ENCODE assay signal across 19 cellular contexts in the genomic region with DNA sequence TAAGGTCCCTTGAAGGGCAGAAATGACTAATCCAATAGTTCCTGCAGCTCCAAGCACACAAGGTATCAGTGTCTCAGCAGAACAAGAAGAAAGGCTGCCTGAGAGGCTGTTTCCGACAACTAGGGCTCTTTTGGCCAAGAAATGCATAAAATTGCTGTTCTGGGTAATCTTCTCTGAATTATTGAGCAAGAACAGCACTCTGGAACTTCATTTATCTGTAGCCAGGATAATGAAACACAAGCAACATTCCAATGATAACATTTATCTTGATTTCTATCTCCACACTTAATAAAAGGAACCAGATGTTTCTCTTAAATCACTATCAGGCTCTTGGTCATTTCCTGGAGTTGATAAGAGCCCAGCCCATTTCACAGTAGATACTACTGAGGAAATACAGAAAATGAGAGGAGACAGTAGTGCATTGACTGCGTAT. TPM values are rescaled to one million over a fixed set of nuclear protein-coding genes. Genes with fewer than 3 reads are reported as not detected.
DNase-seq lines count a peak whose midpoint lies in the region; ATAC-seq and TF ChIP-seq lines count a peak whose summit lies in the region.
"Had no signal": no experiment of that assay in that cellular context is flagged by ENCODE, and none has a peak within 500 bp of the region (broad histone marks: within the 10 kb centered on the region; RNA-seq: fewer than 3 reads in every experiment).

No MANE protein-coding gene starts in this region.

- H2AFZ ChIP-seq in IMR-90 (replicated peaks; ENCODE audit: low read length, poor library complexity), result no peak overlapping the region

- in situ Hi-C loops in IMR-90 (cut with MboI; ENCODE audit: low sequenced_read_pairs), result no loop called here

- H3K27me3 ChIP-seq in IMR-90 (ENCODE audit: control insufficient read depth, insufficient read depth, low read length) (no peaks in the 10 kb centered on the region), mesendoderm (ENCODE audit: insufficient read depth, low read length, poor library complexity) (no peaks in the 10 kb centered on the region)
- H3K27me3 ChIP-seq: BLaER1, stomach had no signal

- peaks cover 47% of the 10 kb centered on the region for H3K27me3 Mint-ChIP-seq in activated T-cell treated with anti-CD3 and anti-CD28 coated beads, Interleukin-2, amount 50 U/mL, for 72 hours (ENCODE audit: low read depth)
- H3K27me3 Mint-ChIP-seq: progenitor cell of endocrine pancreas had no signal

- peak overlapping the region; percentile 53; the same call in 1 of the 2 replicates for H3K23ac ChIP-seq in IMR-90 (ENCODE audit: low read depth, low read length)
- H3K23ac ChIP-seq in mesendoderm (ENCODE audit: low read length), result no peak overlapping the region

- no peak overlapping the region for H3K14ac ChIP-seq in IMR-90 (replicated peaks; ENCODE audit: low read depth, low read length)

- peak overlapping the region; percentile 70 for H2BK120ac ChIP-seq in IMR-90 (ENCODE audit: low read depth, low read length)
- no peak overlapping the region for H2BK120ac ChIP-seq in mesendoderm (ENCODE audit: low read depth, low read length)

- H3K79me2 ChIP-seq in mesendoderm (ENCODE audit: control insufficient read depth, insufficient read depth, low read length), result no peaks in the 10 kb centered on the region

- H2BK20ac ChIP-seq in IMR-90 (ENCODE audit: low read depth, low read length), result peak overlapping the region; percentile 26; the same call in 1 of the 2 replicates

- CTCF ChIA-PET in IMR-90 (lab: Yijun Ruan, JAX), result interaction anchor here (0.5 kb wide), 2 partner anchors 13 to 140 kb away, joined by 5 to 6 read pairs; no protein-coding TSS in a partner anchor

- DNase-seq in AG09309 (ENCODE audit: low read depth) (peak; percentile 67), IMR-90 (peak; percentile 72), dermis blood vessel endothelial cell (peak; percentile 92), mesendoderm (peak; percentile 35), epidermal melanocyte (ENCODE audit: insufficient read length, low spot score) (no peak), NCI-H526 treated with DMSO at 0.1 percent for 48 hours (lab: John Stamatoyannopoulos, UW) (no peak)
- no peak for DNase-seq in activated effector memory CD4-positive, alpha-beta T cell treated with anti-CD3 and anti-CD28 coated beads, Interleukin-2, amount 50 U/mL, for 16 hours
- no peak for DNase-seq in activated T-cell treated with anti-CD3 and anti-CD28 coated beads, Interleukin-2, amount 50 U/mL, for 72 hours
- DNase-seq: activated CD4-positive, alpha-beta T cell treated with anti-CD3 and anti-CD28 coated beads, Interleukin-2, amount 10 ng/mL, durations not matched to agents 24 days and 14 days; naive B cell; NCI-H187 treated with DMSO at 0.1 percent for 48 hours; NCI-H510A; SIG-M5; stomach; T-helper 9 cell had no signal

- dilution Hi-C loops in IMR-90 (cut with HindIII; ENCODE audit: low sequenced_read_pairs, unreplicated experiment), result no loop called here

- peaks cover 16% of the 10 kb centered on the region for H3K4me1 Mint-ChIP-seq in activated T-cell treated with anti-CD3 and anti-CD28 coated beads, Interleukin-2, amount 50 U/mL, for 72 hours (ENCODE audit: low read depth)
- H3K4me1 Mint-ChIP-seq: naive B cell had no signal

- H3K4me1 ChIP-seq in IMR-90 (ENCODE audit: control insufficient read depth, insufficient read depth, low read length), result peaks cover 6% of the 10 kb centered on the region
- no peaks in the 10 kb centered on the region for H3K4me1 ChIP-seq in mesendoderm (ENCODE audit: control insufficient read depth, low read depth, low read length)

- H2AK5ac ChIP-seq in IMR-90 (ENCODE audit: low read depth, low read length) (peak overlapping the region; percentile 75; the same call in 1 of the 2 replicates), mesendoderm (ENCODE audit: low read length) (no peak overlapping the region)

- intact Hi-C loops in IMR-90 (cut with micrococcal nuclease), result no loop called here

- H3K9me3 Mint-ChIP-seq in activated T-cell treated with anti-CD3 and anti-CD28 coated beads, Interleukin-2, amount 50 U/mL, for 72 hours, result peaks cover 3 to 4% of the 10 kb centered on the region in 2 donors

- no peaks in the 10 kb centered on the region; the same call in 1 of the 2 replicates for H3K9me3 ChIP-seq in IMR-90 (ENCODE audit: control insufficient read depth, insufficient read depth, low read length)
- H3K9me3 ChIP-seq: stomach had no signal

- H3K36me3 Mint-ChIP-seq in activated T-cell treated with anti-CD3 and anti-CD28 coated beads, Interleukin-2, amount 50 U/mL, for 72 hours (ENCODE audit: insufficient read depth in 2 of 2), result peaks cover 3 to 5% of the 10 kb centered on the region in 2 donors

- H2BK5ac ChIP-seq in IMR-90 (ENCODE audit: low read depth, low read length, poor library complexity, severe bottlenecking) (peak overlapping the region; percentile 70), mesendoderm (ENCODE audit: low read length) (no peak overlapping the region)

- H3K56ac ChIP-seq in IMR-90 (ENCODE audit: extremely low read depth, insufficient read depth, low read length) (no peak overlapping the region), mesendoderm (ENCODE audit: low read length) (no peak overlapping the region)

- no peaks in the 10 kb centered on the region for H4K20me1 ChIP-seq in IMR-90 (ENCODE audit: insufficient read depth, low read length)
- H4K20me1 ChIP-seq: BLaER1 had no signal

- H2BK15ac ChIP-seq in IMR-90 (ENCODE audit: low read depth, low read length), result 0 out of 3 replicates have a peak overlapping the region, but pooled peaks have one; percentile 20
- no peak overlapping the region for H2BK15ac ChIP-seq in mesendoderm (replicated peaks; ENCODE audit: low read depth)

- H3K4ac ChIP-seq in IMR-90 (ENCODE audit: low read depth, low read length), result peak overlapping the region; percentile 50; the same call in 1 of the 2 replicates
- H3K4ac ChIP-seq in mesendoderm (ENCODE audit: low read depth, low read length), result no peak overlapping the region

- H3K9ac ChIP-seq in IMR-90 (ENCODE audit: low read depth, low read length), result no peak overlapping the region
- no peak overlapping the region for H3K9ac ChIP-seq in mesendoderm (ENCODE audit: low read length)
- H3K9ac ChIP-seq: BLaER1 had no signal

- no TSS peak for BruUV-seq in IMR-90 (replicated peaks; lab: Mats Ljungman, UMichigan)

- no peaks in the 10 kb centered on the region for H3K36me3 ChIP-seq in IMR-90 (ENCODE audit: control insufficient read depth, insufficient read depth, low read length)
- no peaks in the 10 kb centered on the region for H3K36me3 ChIP-seq in mesendoderm (ENCODE audit: control insufficient read depth, insufficient read depth, low read length)
- H3K36me3 ChIP-seq: BLaER1, stomach had no signal

- H2AK9ac ChIP-seq in IMR-90 (replicated peaks; ENCODE audit: low read depth, low read length, poor library complexity), result no peak overlapping the region

- no peak for TF ChIP-seq POLR2A in IMR-90 (IDR thresholded peaks at IDR 0.05; ENCODE audit: low read depth, low read length)

- H3K18ac ChIP-seq in IMR-90 (ENCODE audit: low read depth, low read length), result peak overlapping the region; percentile 6; the same call in 1 of the 2 replicates
- H3K18ac ChIP-seq in mesendoderm (ENCODE audit: low read length), result no peak overlapping the region

- H3K9me1 ChIP-seq in IMR-90 (ENCODE audit: insufficient read depth, low read length), result no peaks in the 10 kb centered on the region

- ATAC-seq in IMR-90 (ENCODE audit: low read depth), result peak; percentile 72
- no peak for ATAC-seq in activated T-cell treated with anti-CD3 and anti-CD28 coated beads, Interleukin-2, amount 50 U/mL, for 72 hours (replicated peaks in 1 of 2)

- peaks cover 0 to 2% of the 10 kb centered on the region in 2 experiments; a peak in 1 of 4 replicates for H3K79me1 ChIP-seq in IMR-90 (ENCODE audit: low read depth in 1 of 2, low read length in 2 of 2)
- H3K79me1 ChIP-seq in mesendoderm (ENCODE audit: low read length), result no peaks in the 10 kb centered on the region

- TF ChIP-seq CTCF in AG09309 (IDR thresholded peaks at IDR 0.05; ENCODE audit: control insufficient read depth, insufficient read depth, low read depth, low read length, missing control alignments) (no peak), IMR-90 (conservative IDR thresholded peaks at IDR 0.05; ENCODE audit: low read depth, low read length) (no peak)

- peak overlapping the region; percentile 4; the same call in 1 of the 2 replicates for H4K91ac ChIP-seq in IMR-90 (ENCODE audit: insufficient read depth, low read depth, low read length)

- H3K4me3 Mint-ChIP-seq in activated T-cell treated with anti-CD3 and anti-CD28 coated beads, Interleukin-2, amount 50 U/mL, for 72 hours, result no peak overlapping the region
- H3K4me3 Mint-ChIP-seq: activated CD4-positive, alpha-beta T cell treated with anti-CD3 and anti-CD28 coated beads, Interleukin-2, amount 10 ng/mL, durations not matched to agents 24 days and 14 days; activated naive CD8-positive, alpha-beta T cell; naive B cell had no signal

- H4K8ac ChIP-seq in IMR-90 (ENCODE audit: low read depth in 2 of 2, low read length in 2 of 2), result peak overlapping the region in 1 of 2 experiments; percentile 15; a peak in 1 of 4 replicates
- no peak overlapping the region for H4K8ac ChIP-seq in mesendoderm (ENCODE audit: low read depth, low read length)

- POLR2A ChIA-PET in IMR-90 (lab: Charles Lee; ENCODE audit: unreplicated experiment), result no interaction called here

- no peak overlapping the region for H3K27ac Mint-ChIP-seq in activated T-cell treated with anti-CD3 and anti-CD28 coated beads, Interleukin-2, amount 50 U/mL, for 72 hours
- H3K27ac Mint-ChIP-seq: activated CD4-positive, alpha-beta T cell treated with anti-CD3 and anti-CD28 coated beads, Interleukin-2, amount 10 ng/mL, durations not matched to agents 24 days and 14 days; activated naive CD8-positive, alpha-beta T cell; naive B cell; progenitor cell of endocrine pancreas had no signal

- H3K4me3 ChIP-seq in AG09309 (ENCODE audit: control insufficient read depth, low read depth, low read length), result no peak overlapping the region
- H3K4me3 ChIP-seq in IMR-90 (ENCODE audit: insufficient read depth, low read depth, low read length), result no peak overlapping the region
- H3K4me3 ChIP-seq in mesendoderm (ENCODE audit: low read length), result no peak overlapping the region
- H3K4me3 ChIP-seq: BLaER1, stomach had no signal

- H3K4me2 ChIP-seq in IMR-90 (ENCODE audit: low read depth, low read length) (no peak overlapping the region), mesendoderm (ENCODE audit: low read length) (no peak overlapping the region)
- H3K4me2 ChIP-seq: BLaER1 had no signal

- 67% methylated on average over 1 of the region's 2 CpGs; no CpG with 5 or more reads in 1 of the 2 experiments for WGBS in IMR-90 (ENCODE audit: extremely low coverage in 2 of 2, insufficient read length in 1 of 2), 2 experiments
- WGBS in mesendoderm (ENCODE audit: extremely low coverage, insufficient coverage, low lambda C conversion rate), result no CpG with 5 or more reads among the region's 2 CpGs

- H4K5ac ChIP-seq in IMR-90 (ENCODE audit: low read depth, low read length), result no peak overlapping the region
- no peak overlapping the region for H4K5ac ChIP-seq in mesendoderm (ENCODE audit: low read length)

- TF ChIP-seq RAD21 in IMR-90 (IDR thresholded peaks at IDR 0.05; ENCODE audit: low read length), result no peak

- H3K27ac ChIP-seq in IMR-90 (ENCODE audit: insufficient read depth, low read length) (peak overlapping the region; percentile 50; the same call in 1 of the 2 replicates), mesendoderm (ENCODE audit: low read depth, low read length) (no peak overlapping the region)
- H3K27ac ChIP-seq: BLaER1, epithelial cell of prostate, stomach had no signal

RNA-seq across cellular contexts. Expression of gene AUH, which starts 17.0 kb away (rescaled TPM):
- total RNA-seq in IMR-90 (2012; rRNA removed) (8.1 and 12.8 TPM in 2 replicates), dermis blood vessel endothelial cell (13.3 and 20.4 TPM in 2 replicates)
- 5.7 and 5.9 TPM in 2 replicates for polyA plus RNA-seq in IMR-90 (2012; rRNA removed)
- 3.6 and 6.3 TPM in 2 replicates for polyA plus RNA-seq in IMR-90 (2012; cell fraction: cytosol; rRNA removed)
- polyA plus RNA-seq in IMR-90 (2012; cell fraction: nucleus; rRNA removed; ENCODE audit: low replicate concordance), result 4.0 and 11.1 TPM in 2 replicates
- polyA plus RNA-seq in mesendoderm (2013, experiment 1 of 2), result 13.9 TPM
- polyA plus RNA-seq in mesendoderm (2013, experiment 2 of 2), result 14.5 TPM
- total RNA-seq in activated T-cell treated with anti-CD3 and anti-CD28 coated beads, Interleukin-2, amount 50 U/mL, for 72 hours, result 10 to 100 TPM; 71.5 to 85.8 TPM

RNA-seq across cellular contexts. Expression of gene NFIL3, which starts 44.9 kb away (rescaled TPM):
- 27.6 and 29.4 TPM in 2 replicates for total RNA-seq in IMR-90 (2012; rRNA removed)
- polyA plus RNA-seq in IMR-90 (2012; rRNA removed), result 20.8 and 27.7 TPM in 2 replicates
- polyA plus RNA-seq in IMR-90 (2012; cell fraction: cytosol; rRNA removed), result 11.9 and 12.8 TPM in 2 replicates
- polyA plus RNA-seq in IMR-90 (2012; cell fraction: nucleus; rRNA removed; ENCODE audit: low replicate concordance), result 6.6 and 66.1 TPM in 2 replicates
- total RNA-seq in dermis blood vessel endothelial cell, result 6.3 and 6.5 TPM in 2 replicates
- polyA plus RNA-seq in mesendoderm (2013, experiment 1 of 2), result 10.4 TPM
- polyA plus RNA-seq in mesendoderm (2013, experiment 2 of 2), result 11.0 TPM
- 100 to 1,000 TPM; 208 to 246 TPM for total RNA-seq in activated T-cell treated with anti-CD3 and anti-CD28 coated beads, Interleukin-2, amount 50 U/mL, for 72 hours

Comparison
In these comparisons a context has a peak if more than half of its experiments do, and no peak if none do; other contexts are left out.
1. DNase-seq: peak in AG09309 (single experiment), IMR-90 (single experiment), dermis blood vessel endothelial cell (single experiment) and mesendoderm (single experiment); none in activated effector memory CD4-positive, alpha-beta T cell treated with anti-CD3 and anti-CD28 coated beads, Interleukin-2, amount 50 U/mL, for 16 hours (single experiment), epidermal melanocyte (single experiment), NCI-H526 treated with DMSO at 0.1 percent for 48 hours (single experiment) and activated T-cell treated with anti-CD3 and anti-CD28 coated beads, Interleukin-2, amount 50 U/mL, for 72 hours (0 of 2).